8 cellular contexts compared by ENCODE assay signal in the genomic region with DNA sequence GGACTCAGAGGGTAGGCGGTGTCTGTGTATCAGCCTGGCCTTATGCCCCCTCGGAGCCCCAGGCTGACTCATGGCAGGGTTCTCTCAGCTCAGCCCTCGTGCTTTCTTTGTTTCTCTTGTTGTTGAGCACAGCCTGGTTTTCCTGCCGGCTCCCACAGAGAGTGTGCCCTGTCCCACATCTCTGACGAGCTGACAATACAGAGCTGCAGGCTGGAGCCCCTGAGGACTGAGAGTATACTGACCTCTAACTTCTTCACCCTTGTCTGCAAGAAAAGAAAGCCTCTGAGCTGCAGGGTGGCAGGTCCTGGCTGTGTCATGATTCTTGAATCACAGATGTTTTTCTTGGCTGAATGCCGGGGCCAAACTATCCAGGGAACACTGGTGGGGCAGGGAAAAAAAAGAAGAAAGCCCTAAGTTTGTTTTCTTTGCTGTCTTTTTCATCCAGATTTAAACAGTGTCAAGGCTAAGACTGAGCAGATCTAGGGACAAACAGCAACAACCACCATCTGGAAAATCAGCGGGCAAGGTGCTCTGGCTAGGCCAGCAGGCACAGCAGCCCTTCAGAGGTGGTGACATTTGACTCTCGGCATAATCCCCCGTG.
A peak's percentile ranks its signal among the peaks of the same experiment; 100 is the strongest.
DNase-seq lines count a peak whose midpoint lies in the region; ATAC-seq, FAIRE-seq and TF ChIP-seq lines count a peak whose summit lies in the region.
"Had no signal": no experiment of that assay in that cellular context is flagged by ENCODE, and none has a peak within 500 bp of the region (broad histone marks: within the 10 kb centered on the region; RNA-seq: fewer than 3 reads in every experiment).

No MANE protein-coding gene starts in this region.

- H3K27me3 ChIP-seq in HUES64 (ENCODE audit: insufficient read depth, low read length) (no peaks in the 10 kb centered on the region), bronchial epithelial cell (ENCODE audit: control insufficient read depth, insufficient read depth, low read length) (no peaks in the 10 kb centered on the region), keratinocyte (ENCODE audit: control insufficient read depth, extremely low read depth, insufficient read depth, low read length) (no peaks in the 10 kb centered on the region), thymus (ENCODE audit: control insufficient read depth, insufficient read depth) (no peaks in the 10 kb centered on the region)

- H3K4me1 ChIP-seq in HUES64 (ENCODE audit: insufficient read depth, low read length) (peaks cover 19% of the 10 kb centered on the region), keratinocyte (ENCODE audit: control insufficient read depth, extremely low read depth, insufficient read depth, low read length) (peaks cover 23% of the 10 kb centered on the region), thymus (ENCODE audit: control insufficient read depth, insufficient read depth, low read length) (no peaks in the 10 kb centered on the region)

- TF ChIP-seq CTCF in bronchial epithelial cell (IDR thresholded peaks at IDR 0.05; ENCODE audit: insufficient read depth, low read length, severe bottlenecking): no peak
- TF ChIP-seq CTCF in keratinocyte (optimal IDR thresholded peaks at IDR 0.05 in 1 of 3, IDR thresholded peaks at IDR 0.05 in 1 of 3, conservative IDR thresholded peaks at IDR 0.05 in 1 of 3; ENCODE audit: extremely low read depth in 1 of 3, insufficient read depth in 2 of 3, low read length in 3 of 3): no peak

- 33% methylated on average over 9 of the region's 9 CpGs for WGBS in HUES64
- WGBS in thymus: 58% methylated on average over 9 of the region's 9 CpGs

- no peak for TF ChIP-seq POLR2A in GM18505 (IDR thresholded peaks at IDR 0.05; ENCODE audit: borderline replicate concordance, extremely low read depth, insufficient read depth, insufficient read length)

- peak overlapping the region; percentile 78 for H3K27ac ChIP-seq in HUES64 (ENCODE audit: low read depth, low read length)
- peak overlapping the region; percentile 9 for H3K27ac ChIP-seq in keratinocyte (ENCODE audit: control insufficient read depth, insufficient read depth, low read length)
- peak overlapping the region; percentile 42 for H3K27ac ChIP-seq in thymus (ENCODE audit: low read depth)

- H3K4me3 ChIP-seq in HUES64 (ENCODE audit: low read length): peak overlapping the region; percentile 8; the same call in 1 of the 2 replicates
- no peak overlapping the region for H3K4me3 ChIP-seq in bronchial epithelial cell (ENCODE audit: low read depth, low read length)
- H3K4me3 ChIP-seq in keratinocyte (ENCODE audit: control insufficient read depth in 2 of 3, extremely low read depth in 1 of 3, insufficient read depth in 2 of 3, low read depth in 1 of 3, low read length in 3 of 3): peak overlapping the region in 1 of 3 experiments; percentile 31
- no peak overlapping the region for H3K4me3 ChIP-seq in thymus (ENCODE audit: low read length)

- H3K9me1 ChIP-seq in keratinocyte (ENCODE audit: control insufficient read depth, extremely low read depth, insufficient read depth, low read length): no peaks in the 10 kb centered on the region

- ATAC-seq in GM18505 (IDR thresholded peaks at IDR 0.05; ENCODE audit: unreplicated experiment): no peak
- ATAC-seq: activated naive CD8-positive, alpha-beta T cell treated with anti-CD3 and anti-CD28 coated beads, Interleukin-2, amount 50 U/mL, for 24 hours had no signal

- no peaks in the 10 kb centered on the region for H3K79me2 ChIP-seq in keratinocyte (ENCODE audit: control insufficient read depth, insufficient read depth, low read length)

- peak overlapping the region; percentile 66 for H3K4me2 ChIP-seq in keratinocyte (ENCODE audit: control insufficient read depth, extremely low read depth, insufficient read depth, low read depth, low read length)

- H3K9ac ChIP-seq in HUES64 (ENCODE audit: low read depth, low read length) (peak overlapping the region; percentile 58), keratinocyte (ENCODE audit: control insufficient read depth, extremely low read depth, insufficient read depth, low read length) (peak overlapping the region; percentile 20)

- no peaks in the 10 kb centered on the region for H3K36me3 ChIP-seq in HUES64 (ENCODE audit: insufficient read depth, low read length)
- no peaks in the 10 kb centered on the region for H3K36me3 ChIP-seq in bronchial epithelial cell (ENCODE audit: control insufficient read depth, insufficient read depth, low read length)
- H3K36me3 ChIP-seq in keratinocyte (ENCODE audit: control insufficient read depth in 2 of 2, extremely low read depth in 1 of 2, insufficient read depth in 2 of 2, low read length in 2 of 2): no peaks in the 10 kb centered on the region
- H3K36me3 ChIP-seq in thymus (ENCODE audit: control insufficient read depth, insufficient read depth): no peaks in the 10 kb centered on the region

- H4K20me1 ChIP-seq in keratinocyte (ENCODE audit: control insufficient read depth, extremely low read depth, insufficient read depth, low read length): no peaks in the 10 kb centered on the region

- DNase-seq in bronchial epithelial cell (ENCODE audit: low read depth): peak; percentile 73
- DNase-seq in keratinocyte (ENCODE audit: low read depth, low spot score): no peak
- no peak for DNase-seq in NCI-H1092 treated with DMSO at 0.1 percent for 48 hours (lab: John Stamatoyannopoulos, UW)
- DNase-seq in NCI-H187 (lab: John Stamatoyannopoulos, UW): no peak
- DNase-seq: activated naive CD8-positive, alpha-beta T cell treated with anti-CD3 and anti-CD28 coated beads, Interleukin-2, amount 50 U/mL, for 24 hours had no signal

- FAIRE-seq in bronchial epithelial cell (lab: Jason Lieb, UNC): peak; percentile 62
- peak; percentile 83 for FAIRE-seq in keratinocyte (lab: Jason Lieb, UNC)

- H3K9me3 ChIP-seq in HUES64 (ENCODE audit: insufficient read depth, low read depth, low read length): no peaks in the 10 kb centered on the region
- no peaks in the 10 kb centered on the region for H3K9me3 ChIP-seq in keratinocyte (ENCODE audit: control insufficient read depth, low read depth, low read length)
- no peaks in the 10 kb centered on the region for H3K9me3 ChIP-seq in thymus (ENCODE audit: control insufficient read depth)

- H2AFZ ChIP-seq in keratinocyte (ENCODE audit: control insufficient read depth, low read length): peak overlapping the region; percentile 69

- dilution Hi-C loops in keratinocyte (cut with MboI; ENCODE audit: extremely low pct_ligation_motif_present, low sequenced_read_pairs): no loop called here

Comparison
In these comparisons a context has a peak if more than half of its experiments do, and no peak if none do; other contexts are left out.
1. H3K27ac ChIP-seq: peak in every context shown above with its lines; median percentile 78 in HUES64; 42 in thymus; 9 in keratinocyte.